ENCODE assay signal across 1 cellular context in genomic region chr16:10770907-10771306, GRCh38.
TF ChIP-seq lines count a peak whose summit lies in the region.

No MANE protein-coding gene starts in this region.

TF ChIP-seq in GM12878, 131 proteins besides CTCF, POLR2A, EP300 and RAD21:
- TF ChIP-seq SREBF2 (IDR thresholded peaks at IDR 0.05; ENCODE audit: low read length): no peak
- TF ChIP-seq RFX5 (IDR thresholded peaks at IDR 0.05; ENCODE audit: low read depth, low read length): peak; percentile 55; the same call in 1 of the 2 replicates
